ENCODE assay signal across 8 cellular contexts in genomic region chr14:50342211-50343080, GRCh38. TPM values are rescaled to one million over a fixed set of nuclear protein-coding genes. Genes with fewer than 3 reads are reported as not detected.
DNase-seq lines count a peak whose midpoint lies in the region; ATAC-seq, FAIRE-seq and TF ChIP-seq lines count a peak whose summit lies in the region.

No MANE protein-coding gene starts in this region.

- H3K27ac ChIP-seq in SK-N-SH (ENCODE audit: low read depth in 2 of 2, low read length in 1 of 2), result peak overlapping the region; percentile 27 to 70; a peak in 3 of 4 replicates

- peak overlapping the region; percentile 7 to 31; a peak in 2 of 4 replicates for H3K4me3 ChIP-seq in SK-N-SH (ENCODE audit: low read depth in 2 of 2, low read length in 1 of 2)

- peak; percentile 91 for TF ChIP-seq RAD21 in SK-N-SH (IDR thresholded peaks at IDR 0.05; ENCODE audit: low read length)

- POLR2A ChIA-PET in SK-N-SH (lab: Yijun Ruan, JAX), result interaction anchor here (0.5 to 1.3 kb wide), 5 partner anchors 13 to 217 kb away, joined by 3 to 6 read pairs (median 3); partner anchors contain the start of genes ATL1 and CDKL1

- peaks cover 4% of the 10 kb centered on the region for H3F3A ChIP-seq in SK-N-SH (replicated peaks; ENCODE audit: insufficient read depth)

- ATAC-seq in GM21529 (IDR thresholded peaks at IDR 0.05; ENCODE audit: unreplicated experiment), result no peak

- peak overlapping the region; percentile 75 for H3K4me2 ChIP-seq in SK-N-SH

- H4K20me1 ChIP-seq in SK-N-SH (ENCODE audit: insufficient read depth), result no peaks in the 10 kb centered on the region

- CTCF ChIA-PET in SK-N-SH (lab: Yijun Ruan, JAX), result interaction anchor here (0.6 to 6.9 kb wide), 23 partner anchors 10 to 391 kb away, joined by 3 to 65 read pairs (median 4); partner anchors contain the start of gene MAP4K5

- H3K9me3 ChIP-seq in SK-N-SH, result no peaks in the 10 kb centered on the region

- H3K9ac ChIP-seq in SK-N-SH, result peak overlapping the region; percentile 25; the same call in 1 of the 2 replicates

- no peaks in the 10 kb centered on the region for H3K79me2 ChIP-seq in SK-N-SH (ENCODE audit: insufficient read depth)

- H3K4me1 ChIP-seq in SK-N-SH (ENCODE audit: control insufficient read depth in 1 of 2, insufficient read depth in 2 of 2, low read depth in 1 of 2, low read length in 1 of 2), result peaks cover 16 to 17% of the 10 kb centered on the region in 2 experiments

- H2AFZ ChIP-seq in SK-N-SH (ENCODE audit: low read depth), result peak overlapping the region; percentile 58

- H3K36me3 ChIP-seq in SK-N-SH (replicated peaks in 1 of 2; ENCODE audit: control insufficient read depth in 1 of 2, insufficient read depth in 2 of 2, low read length in 1 of 2), result no peaks in the 10 kb centered on the region

- no peaks in the 10 kb centered on the region for H3K27me3 ChIP-seq in SK-N-SH (ENCODE audit: insufficient read depth)

- peak; percentile 54 for TF ChIP-seq CTCF in SK-N-SH (IDR thresholded peaks at IDR 0.05)

- H3K9me2 ChIP-seq in SK-N-SH, result no peaks in the 10 kb centered on the region

- peak; percentile 54 for DNase-seq in NCI-H146 (lab: John Stamatoyannopoulos, UW)
- no peak for DNase-seq in NCI-H146 treated with DMSO at 0.1 percent for 48 hours (lab: John Stamatoyannopoulos, UW; ENCODE audit: unreplicated experiment)
- DNase-seq in HTR-8/SVneo (ENCODE audit: insufficient read length, low spot score), result peak; percentile 79
- DNase-seq in SK-N-SH, result peak; percentile 78
- DNase-seq in cerebellar cortex (ENCODE audit: low spot score), result peak; percentile 81
- DNase-seq in kidney tubule cell (ENCODE audit: low spot score), result peak; percentile 79
- DNase-seq in stimulated activated CD4-positive, alpha-beta T cell treated with anti-CD3 and anti-CD28 coated beads, Interleukin-4, amount 100 ng/mL, for 4 hours, result peak; percentile 13 to 46

- no peak for TF ChIP-seq EP300 in SK-N-SH (IDR thresholded peaks at IDR 0.05; ENCODE audit: borderline replicate concordance in 1 of 2, low read depth in 1 of 2, low read length in 1 of 2)

- WGBS in SK-N-SH (ENCODE audit: low lambda C conversion rate), result 13% methylated on average over 8 of the region's 8 CpGs

- FAIRE-seq in HTR-8/SVneo (lab: Jason Lieb, UNC), result no peak

TF ChIP-seq in SK-N-SH, 30 proteins besides CTCF, POLR2A, EP300 and RAD21 (continues in another document):
- TF ChIP-seq TCF12 (IDR thresholded peaks at IDR 0.05) (peak; percentile 34; the same call in 1 of the 2 replicates), EZH2phosphoT487 (IDR thresholded peaks at IDR 0.05; ENCODE audit: borderline replicate concordance, low read depth) (no peak), FOSL2 (IDR thresholded peaks at IDR 0.05; ENCODE audit: borderline replicate concordance, low read depth) (no peak), FOXM1 (IDR thresholded peaks at IDR 0.05; ENCODE audit: low read depth) (no peak), SIN3A (IDR thresholded peaks at IDR 0.05; ENCODE audit: borderline replicate concordance, low read depth, low read length) (peak; percentile 51; the same call in 1 of the 2 replicates), MEF2A (IDR thresholded peaks at IDR 0.05; ENCODE audit: borderline replicate concordance, low read depth) (no peak), RXRA (IDR thresholded peaks at IDR 0.05; ENCODE audit: borderline replicate concordance, low read depth) (no peak), SMC3 (IDR thresholded peaks at IDR 0.05; ENCODE audit: low read depth, low read length) (peak; percentile 76), YY1 (IDR thresholded peaks at IDR 0.05; ENCODE audit: low read depth) (no peak), MXI1 (IDR thresholded peaks at IDR 0.05; ENCODE audit: low read depth, low read length) (peak; percentile 65; the same call in 1 of the 2 replicates), FOXJ3 (CRISPR knock-in tag; IDR thresholded peaks at IDR 0.05) (peak; percentile 76), ELF1 (IDR thresholded peaks at IDR 0.05) (no peak), RFX5 (IDR thresholded peaks at IDR 0.05; ENCODE audit: low read length) (no peak), PBX3 (IDR thresholded peaks at IDR 0.05) (no peak; the same call in 1 of the 2 replicates), JUND (IDR thresholded peaks at IDR 0.05) (no peak; the same call in 1 of the 2 replicates), POLR2AphosphoS5 (IDR thresholded peaks at IDR 0.05; ENCODE audit: low read depth, low read length) (no peak), GATA2 (CRISPR knock-in tag; IDR thresholded peaks at IDR 0.05) (peak; percentile 70; the same call in 1 of the 2 replicates), TAF1 (IDR thresholded peaks at IDR 0.05; ENCODE audit: borderline replicate concordance, low read depth, low read length) (no peak), RCOR1 (IDR thresholded peaks at IDR 0.05; ENCODE audit: low read length) (peak; percentile 73), GABPA (IDR thresholded peaks at IDR 0.05; ENCODE audit: low read depth) (no peak), USF2 (IDR thresholded peaks at IDR 0.05; ENCODE audit: borderline replicate concordance, low read depth, low read length) (no peak)
- TF ChIP-seq, protein P1, sequence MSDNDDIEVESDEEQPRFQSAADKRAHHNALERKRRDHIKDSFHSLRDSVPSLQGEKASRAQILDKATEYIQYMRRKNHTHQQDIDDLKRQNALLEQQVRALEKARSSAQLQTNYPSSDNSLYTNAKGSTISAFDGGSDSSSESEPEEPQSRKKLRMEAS (IDR thresholded peaks at IDR 0.05; ENCODE audit: low read depth), result no peak
- TF ChIP-seq, protein P2, sequence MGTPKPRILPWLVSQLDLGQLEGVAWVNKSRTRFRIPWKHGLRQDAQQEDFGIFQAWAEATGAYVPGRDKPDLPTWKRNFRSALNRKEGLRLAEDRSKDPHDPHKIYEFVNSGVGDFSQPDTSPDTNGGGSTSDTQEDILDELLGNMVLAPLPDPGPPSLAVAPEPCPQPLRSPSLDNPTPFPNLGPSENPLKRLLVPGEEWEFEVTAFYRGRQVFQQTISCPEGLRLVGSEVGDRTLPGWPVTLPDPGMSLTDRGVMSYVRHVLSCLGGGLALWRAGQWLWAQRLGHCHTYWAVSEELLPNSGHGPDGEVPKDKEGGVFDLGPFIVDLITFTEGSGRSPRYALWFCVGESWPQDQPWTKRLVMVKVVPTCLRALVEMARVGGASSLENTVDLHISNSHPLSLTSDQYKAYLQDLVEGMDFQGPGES (IDR thresholded peaks at IDR 0.05; ENCODE audit: low read depth, low read length), result no peak
- TF ChIP-seq, protein P3, sequence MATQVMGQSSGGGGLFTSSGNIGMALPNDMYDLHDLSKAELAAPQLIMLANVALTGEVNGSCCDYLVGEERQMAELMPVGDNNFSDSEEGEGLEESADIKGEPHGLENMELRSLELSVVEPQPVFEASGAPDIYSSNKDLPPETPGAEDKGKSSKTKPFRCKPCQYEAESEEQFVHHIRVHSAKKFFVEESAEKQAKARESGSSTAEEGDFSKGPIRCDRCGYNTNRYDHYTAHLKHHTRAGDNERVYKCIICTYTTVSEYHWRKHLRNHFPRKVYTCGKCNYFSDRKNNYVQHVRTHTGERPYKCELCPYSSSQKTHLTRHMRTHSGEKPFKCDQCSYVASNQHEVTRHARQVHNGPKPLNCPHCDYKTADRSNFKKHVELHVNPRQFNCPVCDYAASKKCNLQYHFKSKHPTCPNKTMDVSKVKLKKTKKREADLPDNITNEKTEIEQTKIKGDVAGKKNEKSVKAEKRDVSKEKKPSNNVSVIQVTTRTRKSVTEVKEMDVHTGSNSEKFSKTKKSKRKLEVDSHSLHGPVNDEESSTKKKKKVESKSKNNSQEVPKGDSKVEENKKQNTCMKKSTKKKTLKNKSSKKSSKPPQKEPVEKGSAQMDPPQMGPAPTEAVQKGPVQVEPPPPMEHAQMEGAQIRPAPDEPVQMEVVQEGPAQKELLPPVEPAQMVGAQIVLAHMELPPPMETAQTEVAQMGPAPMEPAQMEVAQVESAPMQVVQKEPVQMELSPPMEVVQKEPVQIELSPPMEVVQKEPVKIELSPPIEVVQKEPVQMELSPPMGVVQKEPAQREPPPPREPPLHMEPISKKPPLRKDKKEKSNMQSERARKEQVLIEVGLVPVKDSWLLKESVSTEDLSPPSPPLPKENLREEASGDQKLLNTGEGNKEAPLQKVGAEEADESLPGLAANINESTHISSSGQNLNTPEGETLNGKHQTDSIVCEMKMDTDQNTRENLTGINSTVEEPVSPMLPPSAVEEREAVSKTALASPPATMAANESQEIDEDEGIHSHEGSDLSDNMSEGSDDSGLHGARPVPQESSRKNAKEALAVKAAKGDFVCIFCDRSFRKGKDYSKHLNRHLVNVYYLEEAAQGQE (IDR thresholded peaks at IDR 0.05; ENCODE audit: low read depth, low read length), result no peak

RNA-seq across cellular contexts. Expression of gene DMAC2L, which starts 30.3 kb away (rescaled TPM):
- polyA plus RNA-seq in SK-N-SH (2012; rRNA removed), result 20.3 and 22.7 TPM in 2 replicates
- polyA plus RNA-seq in SK-N-SH (2012; cell fraction: cytosol; rRNA removed), result 18.4 and 21.9 TPM in 2 replicates
- 12.5 and 21.6 TPM in 2 replicates for polyA plus RNA-seq in SK-N-SH (2012; cell fraction: nucleus; rRNA removed)

RNA-seq across cellular contexts. Expression of gene L2HGDH, which starts 30.4 kb away (rescaled TPM):
- polyA plus RNA-seq in SK-N-SH (2012; rRNA removed), result 5.4 and 8.4 TPM in 2 replicates
- polyA plus RNA-seq in SK-N-SH (2012; cell fraction: cytosol; rRNA removed), result 6.0 and 6.2 TPM in 2 replicates
- polyA plus RNA-seq in SK-N-SH (2012; cell fraction: nucleus; rRNA removed), result 4.3 and 5.2 TPM in 2 replicates

RNA-seq across cellular contexts. Expression of gene CDKL1, which starts 54.2 kb away (rescaled TPM):
- 1.7 and 2.5 TPM in 2 replicates for polyA plus RNA-seq in SK-N-SH (2012; rRNA removed)
- 1.4 and 1.5 TPM in 2 replicates for polyA plus RNA-seq in SK-N-SH (2012; cell fraction: cytosol; rRNA removed)
- polyA plus RNA-seq in SK-N-SH (2012; cell fraction: nucleus; rRNA removed), result 1.6 and 2.8 TPM in 2 replicates
